Comparison of ENCODE assay signal across 24 cellular contexts in the genomic region with DNA sequence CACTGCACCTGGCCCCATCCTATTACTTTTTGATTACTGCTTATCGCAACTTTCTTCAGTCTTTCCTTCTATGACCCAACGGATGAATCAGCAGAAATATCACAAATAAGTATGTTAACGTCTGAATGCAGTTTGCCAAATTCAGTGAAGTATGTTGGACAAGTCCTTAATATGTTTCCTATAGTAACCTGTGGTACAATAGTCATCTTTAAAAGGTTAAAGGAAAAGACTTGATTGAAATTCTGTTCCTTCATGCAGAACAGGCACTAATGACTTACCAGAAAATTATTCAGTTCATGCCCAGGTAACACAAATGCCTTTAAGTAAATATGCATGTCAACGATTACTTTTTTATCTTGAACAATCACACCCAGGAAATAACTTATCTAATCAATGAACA.
DNase-seq lines count a peak whose midpoint lies in the region; ATAC-seq, FAIRE-seq and TF ChIP-seq lines count a peak whose summit lies in the region.
"Had no signal": no experiment of that assay in that cellular context is flagged by ENCODE, and none has a peak within 500 bp of the region (broad histone marks: within the 10 kb centered on the region; RNA-seq: fewer than 3 reads in every experiment).

No MANE protein-coding gene starts in this region.

- H3K27ac ChIP-seq in neutrophil (peak overlapping the region; percentile 30), transverse colon (peak overlapping the region in 1 of 4 donors; percentile 31)
- H3K27ac ChIP-seq: 22Rv1, BLaER1, C4-2B, GM23248 had no signal

- H3K4me1 ChIP-seq in neutrophil (ENCODE audit: control insufficient read depth in 1 of 2, insufficient read depth in 1 of 2, low read depth in 1 of 2, low read length in 1 of 2): peaks cover 0 to 10% of the 10 kb centered on the region in 2 experiments
- no peaks in the 10 kb centered on the region for H3K4me1 ChIP-seq in transverse colon
- H3K4me1 ChIP-seq: BLaER1, Caco-2 had no signal

- H3K4me3 ChIP-seq in neutrophil (ENCODE audit: low read depth in 1 of 2, low read length in 1 of 2): no peak overlapping the region
- H3K4me3 ChIP-seq in transverse colon: no peak overlapping the region
- H3K4me3 ChIP-seq: BLaER1, GM12878, GM23248 had no signal

- TF ChIP-seq CTCF in D721Med (IDR thresholded peaks at IDR 0.05; ENCODE audit: insufficient read depth, missing control alignments): no peak
- no peak for TF ChIP-seq CTCF in neutrophil (IDR thresholded peaks at IDR 0.05)
- TF ChIP-seq CTCF in transverse colon (IDR thresholded peaks at IDR 0.05): no peak

- TF ChIP-seq EP300 in transverse colon (IDR thresholded peaks at IDR 0.05; ENCODE audit: low read depth): no peak

- H3K9me3 ChIP-seq in neutrophil: no peaks in the 10 kb centered on the region
- no peaks in the 10 kb centered on the region for H3K9me3 ChIP-seq in transverse colon
- H3K9me3 ChIP-seq: BLaER1, Caco-2 had no signal

- intact Hi-C loops in transverse colon (cut with DNase I; ENCODE audit: low total_unique reads): no loop called here

- ATAC-seq in GM21381 (IDR thresholded peaks at IDR 0.05; ENCODE audit: unreplicated experiment): no peak
- ATAC-seq: CD8-positive, alpha-beta T cell; GM12878; HCT116 had no signal

- DNase-seq in D721Med (ENCODE audit: insufficient read length, low spot score): no peak
- peak; percentile 22 to 32 for DNase-seq in erythroblast (lab: John Stamatoyannopoulos, UW)
- peak; percentile 78 for DNase-seq in kidney tubule cell (ENCODE audit: low spot score)
- DNase-seq in middle frontal gyrus (ENCODE audit: extremely low spot score, low spot score): no peak
- no peak for DNase-seq in cerebellar cortex (ENCODE audit: low spot score)
- DNase-seq in transverse colon: no peak
- DNase-seq: Caco-2; CD4-positive, CD25-positive, alpha-beta regulatory T cell; CD8-positive, alpha-beta T cell; DMS 273 treated with DMSO at 0.1 percent for 48 hours; DMS79; EL; GDM1; GM23248; H9 had no signal

- in situ Hi-C loops in transverse colon (cut with MboI; ENCODE audit: low pct_ligation_motif_present in 1 of 4, low pct_unique_long_range_greater_than_20kb in 1 of 4, low sequenced_read_pairs in 3 of 4): no loop called here

- 77 to 83% methylated on average over 4 of the region's 4 CpGs for WGBS in transverse colon (ENCODE audit: low coverage in 1 of 2), 2 donors

- H3K36me3 ChIP-seq in neutrophil: no peaks in the 10 kb centered on the region
- no peaks in the 10 kb centered on the region for H3K36me3 ChIP-seq in transverse colon
- H3K36me3 ChIP-seq: BLaER1 had no signal

- H3K27me3 ChIP-seq in neutrophil (no peaks in the 10 kb centered on the region), transverse colon (no peaks in the 10 kb centered on the region)
- H3K27me3 ChIP-seq: BLaER1 had no signal

- peak; percentile 38 for FAIRE-seq in D721Med (lab: Jason Lieb, UNC)
- FAIRE-seq: A204.1, GM12878, GM18507 had no signal

- TF ChIP-seq POLR2A in erythroblast (IDR thresholded peaks at IDR 0.05; ENCODE audit: low read length): no peak
- no peak for TF ChIP-seq POLR2A in transverse colon (IDR thresholded peaks at IDR 0.05)

Comparison
In these comparisons a context has a peak if more than half of its experiments do, and no peak if none do; other contexts are left out.
1. DNase-seq: peak in erythroblast (2 of 2) and kidney tubule cell (single experiment); none in D721Med (single experiment), middle frontal gyrus (single experiment), cerebellar cortex (single experiment) and transverse colon (single experiment).